In the genomic region with DNA sequence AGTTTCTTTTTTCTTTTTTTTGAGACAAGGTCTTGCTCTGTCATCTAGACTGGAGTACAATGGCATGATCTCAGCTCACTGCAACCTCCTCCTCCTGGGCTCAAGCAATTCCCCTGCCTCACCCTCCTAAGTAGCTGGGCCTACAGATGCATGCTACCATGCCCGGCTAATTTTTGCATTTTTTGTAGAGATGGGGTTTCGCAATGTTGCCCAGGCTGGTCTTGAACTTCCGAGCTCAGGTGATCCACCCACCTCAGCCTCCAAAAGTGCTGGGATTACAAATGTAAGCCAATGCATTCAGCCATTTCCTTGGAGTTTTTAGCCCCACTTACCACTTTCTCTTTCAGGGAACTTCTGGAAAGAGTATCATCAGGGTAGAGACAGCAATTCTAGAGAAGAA, we compare ENCODE assay signal across 27 cellular contexts.
"Had no signal": no experiment of that assay in that cellular context is flagged by ENCODE, and none has a peak within 500 bp of the region (broad histone marks: within the 10 kb centered on the region; RNA-seq: fewer than 3 reads in every experiment).

No MANE protein-coding gene starts in this region.

- H3K27me3 ChIP-seq: colonic mucosa, esophagus muscularis mucosa, esophagus squamous epithelium, foreskin keratinocyte, gastrocnemius medialis, gastroesophageal sphincter, heart left ventricle, heart right ventricle had no signal

- DNase-seq: colonic mucosa; cortex of kidney; dermis blood vessel endothelial cell; dorsolateral prefrontal cortex; effector CD4-positive, alpha-beta T cell; effector CD8-positive, alpha-beta T cell; effector memory CD4-positive, alpha-beta T cell; effector memory CD8-positive, alpha-beta T cell; erythroblast; esophagus squamous epithelium; foreskin fibroblast; foreskin keratinocyte; foreskin melanocyte; gastrocnemius medialis; glutamatergic neuron; head of caudate nucleus; heart left ventricle; heart right ventricle had no signal

- ATAC-seq: effector memory CD8-positive, alpha-beta T cell; esophagus mucosa; foreskin keratinocyte; gastrocnemius medialis; gastroesophageal sphincter had no signal

- FAIRE-seq: colon, endometrium, endothelial cell of umbilical vein, frontal cortex had no signal

- H3K36me3 ChIP-seq: colonic mucosa, esophagus muscularis mucosa, esophagus squamous epithelium, gastrocnemius medialis, gastroesophageal sphincter, heart left ventricle, heart right ventricle had no signal

- H3K9me3 ChIP-seq: colonic mucosa, esophagus muscularis mucosa, esophagus squamous epithelium, gastrocnemius medialis, gastroesophageal sphincter, heart left ventricle, heart right ventricle had no signal

- H3K27ac ChIP-seq: colonic mucosa, coronary artery, dorsolateral prefrontal cortex, epithelial cell of prostate, esophagus muscularis mucosa, esophagus squamous epithelium, foreskin keratinocyte, gastrocnemius medialis, gastroesophageal sphincter, heart left ventricle, heart right ventricle had no signal

- H3K4me1 ChIP-seq: colonic mucosa, esophagus squamous epithelium, foreskin keratinocyte, gastrocnemius medialis, gastroesophageal sphincter, heart right ventricle had no signal

- H3K4me3 ChIP-seq: colonic mucosa, coronary artery, dorsolateral prefrontal cortex, esophagus muscularis mucosa, esophagus squamous epithelium, gastrocnemius medialis, gastroesophageal sphincter, heart left ventricle, heart right ventricle had no signal
